23 cellular contexts compared by ENCODE assay signal in genomic region chr3:122457706-122458105, GRCh38.
"Had no signal": no experiment of that assay in that cellular context is flagged by ENCODE, and none has a peak within 500 bp of the region (broad histone marks: within the 10 kb centered on the region; RNA-seq: fewer than 3 reads in every experiment).

No MANE protein-coding gene starts in this region.

- H3K27ac ChIP-seq: coronary artery, neural progenitor cell, tibial artery had no signal

- H3K27me3 Mint-ChIP-seq: activated B cell treated with CpG ODN at 0.5 μM for 24 hours; activated naive CD8-positive, alpha-beta T cell treated with anti-CD3 and anti-CD28 coated beads for 36 hours; naive thymus-derived CD8-positive, alpha-beta T cell had no signal

- H3K4me1 ChIP-seq: neural progenitor cell, tibial artery had no signal

- H3K9ac ChIP-seq: neural progenitor cell had no signal

- H3K27me3 ChIP-seq: neural progenitor cell, tibial artery had no signal

- H3K9me3 Mint-ChIP-seq: activated B cell treated with CpG ODN at 0.5 μM for 24 hours; activated naive CD8-positive, alpha-beta T cell treated with anti-CD3 and anti-CD28 coated beads for 36 hours; activated T-helper 2 cell treated with anti-CD3 and anti-CD28 coated beads, Interferon-gamma antibody, Interleukin-2, Interleukin-4, amounts not matched to agents 10 μg/mL and 5 μg/mL and 100 μg/mL, durations not matched to agents 14 hours and 24 hours and 36 hours; naive thymus-derived CD8-positive, alpha-beta T cell; neural progenitor cell had no signal

- ATAC-seq: left colon; naive thymus-derived CD8-positive, alpha-beta T cell; stimulated activated naive CD8-positive, alpha-beta T cell treated with anti-CD3 and anti-CD28 coated beads, Interleukin-15, Interleukin-2, amounts not matched to agents 100 U/mL and 50 U/mL, for 24 hours had no signal

- FAIRE-seq: endometrium, keratinocyte had no signal

- H3K27ac Mint-ChIP-seq: activated B cell treated with CpG ODN at 0.5 μM for 24 hours; activated naive CD8-positive, alpha-beta T cell treated with anti-CD3 and anti-CD28 coated beads for 36 hours; activated T-helper 2 cell treated with anti-CD3 and anti-CD28 coated beads, Interferon-gamma antibody, Interleukin-2, Interleukin-4, amounts not matched to agents 10 μg/mL and 5 μg/mL and 100 μg/mL, durations not matched to agents 14 hours and 24 hours and 36 hours; neural progenitor cell had no signal

- H3K4me3 Mint-ChIP-seq: activated B cell treated with CpG ODN at 0.5 μM for 24 hours; activated naive CD8-positive, alpha-beta T cell treated with anti-CD3 and anti-CD28 coated beads for 36 hours; naive thymus-derived CD8-positive, alpha-beta T cell; neural progenitor cell had no signal

- H3K9me3 ChIP-seq: tibial artery had no signal

- H3K4me3 ChIP-seq: coronary artery, lung, neural progenitor cell, tibial artery had no signal

- DNase-seq: activated B cell treated with CpG ODN at 0.5 μM for 24 hours; activated CD4-positive, alpha-beta T cell treated with anti-CD3 and anti-CD28 coated beads for 48 hours; activated naive CD4-positive, alpha-beta T cell; activated naive CD8-positive, alpha-beta T cell treated with anti-CD3 and anti-CD28 coated beads for 36 hours; activated T-cell treated with anti-CD3 and anti-CD28 coated beads, Interleukin-2, amount 50 U/mL, for 1 hour; amniotic stem cell; cerebellar nuclear complex; erythroblast; foreskin fibroblast; left colon; naive thymus-derived CD8-positive, alpha-beta T cell; posterior cingulate gyrus; stimulated activated CD4-positive, alpha-beta T cell treated with anti-CD3 and anti-CD28 coated beads, Interleukin-2, amount 100 ng/mL, for 48 hours; stimulated activated CD8-positive, alpha-beta memory T cell treated with anti-CD3 and anti-CD28 coated beads, Interleukin-4, amount 100 ng/mL, for 48 hours; stimulated activated naive CD8-positive, alpha-beta T cell treated with anti-CD3 and anti-CD28 coated beads, Interleukin-15, Interleukin-2, amounts not matched to agents 100 U/mL and 50 U/mL, for 24 hours; T1000; tibial artery had no signal

- H3K4me1 Mint-ChIP-seq: neural progenitor cell had no signal
